Comparison of ENCODE assay signal across 1 cellular context in genomic region chr22:20528405-20528978, GRCh38.
TF ChIP-seq lines count a peak whose summit lies in the region.

No MANE protein-coding gene starts in this region.

TF ChIP-seq in K562, 482 proteins besides CTCF, POLR2A, EP300 and RAD21 (continued from another document and continues in another):
- 0 out of 2 replicates have a peak, but pooled peaks have one; percentile 14 for TF ChIP-seq HOMEZ (CRISPR knock-in tag; IDR thresholded peaks at IDR 0.05)
- TF ChIP-seq NR3C1 (CRISPR knock-in tag; IDR thresholded peaks at IDR 0.05), result no peak
- no peak for TF ChIP-seq ESRRB (CRISPR knock-in tag; IDR thresholded peaks at IDR 0.05; ENCODE audit: borderline replicate concordance)
- TF ChIP-seq JUNB (CRISPR knock-in tag; conservative IDR thresholded peaks at IDR 0.05), result 0 out of 2 replicates have a peak, but pooled peaks have one; percentile 27
- TF ChIP-seq CGGBP1 (CRISPR knock-in tag; IDR thresholded peaks at IDR 0.05), result no peak
- TF ChIP-seq KDM5B (IDR thresholded peaks at IDR 0.05; ENCODE audit: insufficient replicate concordance, low read depth, low read length), result peak; percentile 43
- TF ChIP-seq MAX (CRISPR knock-in tag; IDR thresholded peaks at IDR 0.05), result peak; percentile 27; the same call in 1 of the 2 replicates
- peak; percentile 49; the same call in 1 of the 2 replicates for TF ChIP-seq HMGXB4 (CRISPR knock-in tag; IDR thresholded peaks at IDR 0.05)
- TF ChIP-seq ZNF277 (CRISPR knock-in tag; IDR thresholded peaks at IDR 0.05; ENCODE audit: borderline replicate concordance), result peak; percentile 22; the same call in 1 of the 2 replicates
- peak; percentile 36 for TF ChIP-seq WHSC1 (IDR thresholded peaks at IDR 0.05; ENCODE audit: low read length)
- no peak for TF ChIP-seq OTX1 (CRISPR knock-in tag; IDR thresholded peaks at IDR 0.05)
- TF ChIP-seq REST (CRISPR knock-in tag; IDR thresholded peaks at IDR 0.05; ENCODE audit: low read depth), result 0 out of 2 replicates have a peak, but pooled peaks have one; percentile 29
- TF ChIP-seq USF1 (CRISPR knock-in tag; IDR thresholded peaks at IDR 0.05), result peak; percentile 50
- no peak for TF ChIP-seq RBBP5 (IDR thresholded peaks at IDR 0.05; ENCODE audit: borderline replicate concordance, insufficient read depth, low read length, poor library complexity, severe bottlenecking)
- peak; percentile 90; the same call in 1 of the 2 replicates for TF ChIP-seq PURB (CRISPR knock-in tag; IDR thresholded peaks at IDR 0.05; ENCODE audit: low read depth)
- TF ChIP-seq MLX (CRISPR knock-in tag; conservative IDR thresholded peaks at IDR 0.05), result 0 out of 4 replicates have a peak, but pooled peaks of 1 of the 2 experiments have one; percentile 50
- peak; percentile 66; the same call in 1 of the 2 replicates for TF ChIP-seq ZNF76 (CRISPR knock-in tag; IDR thresholded peaks at IDR 0.05; ENCODE audit: borderline replicate concordance)
- 0 out of 2 replicates have a peak, but pooled peaks have one; percentile 24 for TF ChIP-seq ZNF311 (CRISPR knock-in tag; IDR thresholded peaks at IDR 0.05)
- no peak for TF ChIP-seq ZKSCAN3 (CRISPR knock-in tag; IDR thresholded peaks at IDR 0.05)
- TF ChIP-seq TAF15 (IDR thresholded peaks at IDR 0.05; ENCODE audit: low read depth, low read length), result 0 out of 2 replicates have a peak, but pooled peaks have one; percentile 46
- peak; percentile 6; the same call in 1 of the 2 replicates for TF ChIP-seq THAP12 (CRISPR knock-in tag; IDR thresholded peaks at IDR 0.05)
- TF ChIP-seq ZHX1 (conservative IDR thresholded peaks at IDR 0.05; ENCODE audit: low read length), result no peak
- TF ChIP-seq HIVEP1 (CRISPR knock-in tag; IDR thresholded peaks at IDR 0.05), result 0 out of 2 replicates have a peak, but pooled peaks have one; percentile 42
- TF ChIP-seq ARID3B (CRISPR knock-in tag; IDR thresholded peaks at IDR 0.05; ENCODE audit: borderline replicate concordance), result 0 out of 2 replicates have a peak, but pooled peaks have one; percentile 53
- no peak for TF ChIP-seq TEAD4 (IDR thresholded peaks at IDR 0.05; ENCODE audit: low read length)
- TF ChIP-seq TEAD4 (CRISPR knock-in tag; IDR thresholded peaks at IDR 0.05; ENCODE audit: borderline replicate concordance), result peak; percentile 89; the same call in 1 of the 2 replicates
- TF ChIP-seq MYC (IDR thresholded peaks at IDR 0.05; ENCODE audit: low read depth, low read length), result no peak
- peak; percentile 47; the same call in 1 of the 2 replicates for TF ChIP-seq MYC (CRISPR knock-in tag; IDR thresholded peaks at IDR 0.05; ENCODE audit: borderline replicate concordance, low read depth)
- 0 out of 2 replicates have a peak, but pooled peaks have one; percentile 5 for TF ChIP-seq E2F3 (CRISPR knock-in tag; IDR thresholded peaks at IDR 0.05)
- TF ChIP-seq TSHZ1 (CRISPR knock-in tag; IDR thresholded peaks at IDR 0.05), result 0 out of 2 replicates have a peak, but pooled peaks have one; percentile 23
- TF ChIP-seq YBX1 (IDR thresholded peaks at IDR 0.05), result no peak
